ENCODE assay signal across 1 cellular context in genomic region chr12:55974308-55974724, GRCh38.
A peak's percentile ranks its signal among the peaks of the same experiment; 100 is the strongest.
TF ChIP-seq lines count a peak whose summit lies in the region.

No MANE protein-coding gene starts in this region.

TF ChIP-seq in HepG2, 621 proteins besides CTCF, POLR2A, EP300 and RAD21 (continued from another document and continues in another):
- peak; percentile 7; the same call in 1 of the 2 replicates for TF ChIP-seq ZNF280B (CRISPR knock-in tag; IDR thresholded peaks at IDR 0.05; ENCODE audit: borderline replicate concordance)
- no peak for TF ChIP-seq SIX4 (CRISPR knock-in tag; IDR thresholded peaks at IDR 0.05)
- 0 out of 2 replicates have a peak, but pooled peaks have one; percentile 19 for TF ChIP-seq ZNF431 (CRISPR knock-in tag; IDR thresholded peaks at IDR 0.05; ENCODE audit: borderline replicate concordance, low read depth)
- peak; percentile 1; the same call in 1 of the 2 replicates for TF ChIP-seq SRY (CRISPR knock-in tag; IDR thresholded peaks at IDR 0.05)
- peak; percentile 55; the same call in 1 of the 2 replicates for TF ChIP-seq HES4 (CRISPR knock-in tag; IDR thresholded peaks at IDR 0.05; ENCODE audit: borderline replicate concordance)
- no peak for TF ChIP-seq SNAPC5 (CRISPR knock-in tag; IDR thresholded peaks at IDR 0.05; ENCODE audit: borderline replicate concordance)
- TF ChIP-seq ZBTB42 (CRISPR knock-in tag; IDR thresholded peaks at IDR 0.05): 0 out of 2 replicates have a peak, but pooled peaks have one; percentile 37
- no peak for TF ChIP-seq ATF6 (CRISPR knock-in tag; conservative IDR thresholded peaks at IDR 0.05)
- TF ChIP-seq IRX3 (CRISPR knock-in tag; IDR thresholded peaks at IDR 0.05; ENCODE audit: borderline replicate concordance, low read depth): 0 out of 2 replicates have a peak, but pooled peaks have one; percentile 24
- peak; percentile 11; the same call in 1 of the 2 replicates for TF ChIP-seq ZGPAT (CRISPR knock-in tag; IDR thresholded peaks at IDR 0.05)
- TF ChIP-seq MTERF4 (CRISPR knock-in tag; IDR thresholded peaks at IDR 0.05): peak; percentile 56; the same call in 1 of the 2 replicates
- no peak for TF ChIP-seq TAF15 (IDR thresholded peaks at IDR 0.05; ENCODE audit: low read depth, low read length, poor library complexity, severe bottlenecking)
- peak; percentile 39; the same call in 1 of the 2 replicates for TF ChIP-seq ZNF546 (CRISPR knock-in tag; conservative IDR thresholded peaks at IDR 0.05)
- TF ChIP-seq ZNF468 (CRISPR knock-in tag; IDR thresholded peaks at IDR 0.05): 0 out of 2 replicates have a peak, but pooled peaks have one; percentile 64
- TF ChIP-seq ZNF570 (CRISPR knock-in tag; IDR thresholded peaks at IDR 0.05; ENCODE audit: borderline replicate concordance): 0 out of 2 replicates have a peak, but pooled peaks have one; percentile 16
- 0 out of 2 replicates have a peak, but pooled peaks have one; percentile 15 for TF ChIP-seq HIVEP1 (CRISPR knock-in tag; IDR thresholded peaks at IDR 0.05)
- peak; percentile 1 for TF ChIP-seq ZNF883 (CRISPR knock-in tag; IDR thresholded peaks at IDR 0.05; ENCODE audit: not compliant biosample characterization)
- TF ChIP-seq RBFOX2 (IDR thresholded peaks at IDR 0.05; ENCODE audit: low read depth, low read length): peak; percentile 70
- no peak for TF ChIP-seq DRAP1 (CRISPR knock-in tag; IDR thresholded peaks at IDR 0.05)
- 0 out of 2 replicates have a peak, but pooled peaks have one; percentile 8 for TF ChIP-seq ZNF205 (CRISPR knock-in tag; IDR thresholded peaks at IDR 0.05)
- no peak for TF ChIP-seq CENPX (CRISPR knock-in tag; IDR thresholded peaks at IDR 0.05)
- no peak for TF ChIP-seq ZNF318 (CRISPR knock-in tag; IDR thresholded peaks at IDR 0.05)
- TF ChIP-seq ZNF329 (CRISPR knock-in tag; IDR thresholded peaks at IDR 0.05; ENCODE audit: low read depth): peak; percentile 21; the same call in 1 of the 2 replicates
- TF ChIP-seq ZNF713 (CRISPR knock-in tag; IDR thresholded peaks at IDR 0.05): 0 out of 2 replicates have a peak, but pooled peaks have one; percentile 15
- TF ChIP-seq ZFAT (CRISPR knock-in tag; conservative IDR thresholded peaks at IDR 0.05): 0 out of 2 replicates have a peak, but pooled peaks have one; percentile 22
- TF ChIP-seq POGK (CRISPR knock-in tag; conservative IDR thresholded peaks at IDR 0.05): 0 out of 2 replicates have a peak, but pooled peaks have one; percentile 13
- TF ChIP-seq JUN (CRISPR knock-in tag; IDR thresholded peaks at IDR 0.05): peak; percentile 3; the same call in 1 of the 2 replicates
- 0 out of 2 replicates have a peak, but pooled peaks have one; percentile 4 for TF ChIP-seq ZNF317 (CRISPR knock-in tag; IDR thresholded peaks at IDR 0.05)
- no peak for TF ChIP-seq LBX2 (CRISPR knock-in tag; IDR thresholded peaks at IDR 0.05; ENCODE audit: borderline replicate concordance)
- 0 out of 2 replicates have a peak, but pooled peaks have one; percentile 54 for TF ChIP-seq ZNF446 (CRISPR knock-in tag; IDR thresholded peaks at IDR 0.05)
- TF ChIP-seq TOE1 (CRISPR knock-in tag; IDR thresholded peaks at IDR 0.05): no peak
- TF ChIP-seq HOXD1 (CRISPR knock-in tag; IDR thresholded peaks at IDR 0.05): no peak
- peak; percentile 16 for TF ChIP-seq RBM39 (IDR thresholded peaks at IDR 0.05; ENCODE audit: low read depth, low read length, poor library complexity, severe bottlenecking)
- TF ChIP-seq THAP8 (CRISPR knock-in tag; IDR thresholded peaks at IDR 0.05; ENCODE audit: borderline replicate concordance): peak; percentile 72; the same call in 1 of the 2 replicates
